ENCODE assay signal across 21 cellular contexts in the genomic region with DNA sequence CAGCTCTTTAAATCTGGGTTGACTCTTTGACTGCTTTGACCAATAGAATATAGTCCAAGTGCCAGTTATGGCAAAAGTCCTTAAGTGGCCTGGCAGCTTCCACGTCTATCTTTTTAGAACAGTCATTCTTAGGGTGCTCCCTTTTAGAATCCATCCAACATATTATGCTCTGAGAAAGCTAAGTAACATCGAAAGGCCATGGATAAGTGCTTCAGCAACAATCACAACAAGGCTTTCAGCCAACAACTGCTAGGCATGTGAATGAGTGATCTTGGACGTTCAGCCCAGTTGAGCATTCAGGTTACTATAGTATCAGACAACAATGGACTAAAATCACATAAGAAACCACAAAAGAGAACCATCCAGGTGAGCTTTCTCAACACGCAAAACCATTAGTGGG.
"Had no signal": no experiment of that assay in that cellular context is flagged by ENCODE, and none has a peak within 500 bp of the region (broad histone marks: within the 10 kb centered on the region; RNA-seq: fewer than 3 reads in every experiment).

No MANE protein-coding gene starts in this region.

- H3K36me3 ChIP-seq: esophagus muscularis mucosa, gastroesophageal sphincter, left lung, lower lobe of right lung had no signal

- ATAC-seq: foreskin keratinocyte, gastroesophageal sphincter, left lung, lower lobe of right lung, mucosa of descending colon had no signal

- DNase-seq: dermis blood vessel endothelial cell; dorsolateral prefrontal cortex; effector CD4-positive, alpha-beta T cell; effector memory CD4-positive, alpha-beta T cell; foreskin keratinocyte; hypothalamus; immature natural killer cell; islet precursor cell; kidney; kidney glomerular epithelial cell; left lung; lower lobe of right lung; mesenchymal stem cell; mucosa of descending colon; naive B cell had no signal

- FAIRE-seq: endothelial cell of umbilical vein, frontal cortex, kidney had no signal

- H3K27ac ChIP-seq: coronary artery, dorsolateral prefrontal cortex, esophagus muscularis mucosa, foreskin keratinocyte, gastroesophageal sphincter, hepatocyte, left lung, lower lobe of right lung had no signal

- H3K4me3 ChIP-seq: coronary artery, dorsolateral prefrontal cortex, esophagus muscularis mucosa, gastroesophageal sphincter, hepatocyte, left lung, lower lobe of right lung, mucosa of descending colon had no signal

- H3K27me3 ChIP-seq: esophagus muscularis mucosa, foreskin keratinocyte, gastroesophageal sphincter, hepatocyte, left lung had no signal

- H3K9me3 ChIP-seq: esophagus muscularis mucosa, gastroesophageal sphincter, left lung, lower lobe of right lung, mucosa of descending colon had no signal

- H3K4me1 ChIP-seq: esophagus muscularis mucosa, foreskin keratinocyte, gastroesophageal sphincter, left lung, lower lobe of right lung had no signal
